22 cellular contexts compared by ENCODE assay signal in the genomic region with DNA sequence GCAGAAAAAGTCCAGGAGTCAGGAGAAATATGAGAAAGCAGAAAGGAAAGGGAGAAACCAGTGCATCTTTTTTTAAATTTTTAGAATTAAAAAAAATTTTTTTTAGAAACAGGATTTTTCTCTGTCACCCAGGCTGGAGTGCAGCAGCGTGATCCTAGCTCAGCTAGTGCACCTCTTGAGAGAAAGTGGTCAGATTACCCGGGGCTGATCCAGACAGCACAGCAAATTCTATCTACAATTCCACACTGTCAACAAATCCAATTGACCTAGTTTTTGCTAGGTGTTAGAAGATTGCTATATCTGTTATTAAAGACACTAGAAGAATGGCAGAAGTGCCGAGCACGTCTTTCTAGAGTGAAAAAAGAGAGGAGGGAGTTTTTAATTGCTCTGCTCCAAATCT.
DNase-seq lines count a peak whose midpoint lies in the region; ATAC-seq, FAIRE-seq and TF ChIP-seq lines count a peak whose summit lies in the region.
"Had no signal": no experiment of that assay in that cellular context is flagged by ENCODE, and none has a peak within 500 bp of the region (broad histone marks: within the 10 kb centered on the region; RNA-seq: fewer than 3 reads in every experiment).

No MANE protein-coding gene starts in this region.

- H3K4me2 ChIP-seq in Karpas-422 (ENCODE audit: low read depth, low read length, poor library complexity, severe bottlenecking): no peak overlapping the region
- no peak overlapping the region for H3K4me2 ChIP-seq in endothelial cell of umbilical vein (ENCODE audit: insufficient read depth, low read length)

- H3K27ac ChIP-seq in Karpas-422 (ENCODE audit: low read length) (peak overlapping the region; percentile 66), endothelial cell of umbilical vein (ENCODE audit: insufficient read depth, low read depth, low read length) (no peak overlapping the region), brain microvascular endothelial cell (no peak overlapping the region)
- H3K27ac ChIP-seq: GM23248, RWPE1, SJCRH30 had no signal

- H3K36me3 ChIP-seq in Karpas-422 (ENCODE audit: insufficient read depth, low read length): peaks cover 61% of the 10 kb centered on the region
- no peaks in the 10 kb centered on the region for H3K36me3 ChIP-seq in endothelial cell of umbilical vein (ENCODE audit: control insufficient read depth in 2 of 2, extremely low read depth in 1 of 2, insufficient read depth in 2 of 2, low read length in 2 of 2)
- H3K36me3 ChIP-seq in brain microvascular endothelial cell (replicated peaks): no peaks in the 10 kb centered on the region
- H3K36me3 ChIP-seq: HAP-1, SJCRH30 had no signal

- no peaks in the 10 kb centered on the region for H3K9me1 ChIP-seq in endothelial cell of umbilical vein (replicated peaks; ENCODE audit: control insufficient read depth, extremely low read depth, insufficient read depth, low read length)

- dilution Hi-C loops in endothelial cell of umbilical vein (cut with MboI; ENCODE audit: extremely low pct_ligation_motif_present, low sequenced_read_pairs): no loop called here

- no peaks in the 10 kb centered on the region for H3K27me3 ChIP-seq in Karpas-422 (ENCODE audit: low read length)
- H3K27me3 ChIP-seq in endothelial cell of umbilical vein (ENCODE audit: control insufficient read depth in 2 of 2, insufficient read depth in 2 of 2, low read length in 2 of 2): no peaks in the 10 kb centered on the region
- no peaks in the 10 kb centered on the region for H3K27me3 ChIP-seq in brain microvascular endothelial cell (replicated peaks)
- H3K27me3 ChIP-seq: SJCRH30 had no signal

- H3K27me3 Mint-ChIP-seq in nephron progenitor cell (ENCODE audit: low read depth, poor library complexity) (no peaks in the 10 kb centered on the region), chondrocyte (ENCODE audit: low read depth) (no peaks in the 10 kb centered on the region)
- H3K27me3 Mint-ChIP-seq: B cell had no signal

- CTCF ChIA-PET in endothelial cell of umbilical vein (lab: Charles Lee): interaction anchor here (1.6 kb wide), 1 partner anchor 106 kb away, joined by 4 read pairs; no protein-coding TSS in a partner anchor

- H3K9ac ChIP-seq in Karpas-422 (ENCODE audit: low read length) (no peak overlapping the region), endothelial cell of umbilical vein (replicated peaks; ENCODE audit: extremely low read depth, insufficient read depth, low read length) (no peak overlapping the region)
- H3K9ac ChIP-seq: GM23248 had no signal

- peak; percentile 13 for DNase-seq in NCI-H82 (lab: John Stamatoyannopoulos, UW)
- no peak for DNase-seq in NCI-H82 treated with DMSO at 0.1 percent for 48 hours (lab: John Stamatoyannopoulos, UW; ENCODE audit: unreplicated experiment)
- no peak for DNase-seq in Karpas-422
- no peak for DNase-seq in endothelial cell of umbilical vein (ENCODE audit: low read depth, low spot score)
- DNase-seq in nephron progenitor cell: no peak
- no peak for DNase-seq in chondrocyte (ENCODE audit: low spot score)
- no peak for DNase-seq in brain microvascular endothelial cell
- DNase-seq: GF-D8, GM23248, IMR-90, NCI-H1417 treated with DMSO at 0.1 percent for 48 hours, NCI-H187 treated with DMSO at 0.1 percent for 48 hours, NCI-H2171, NCI-H526 treated with DMSO at 0.1 percent for 48 hours, SJCRH30 had no signal

- ATAC-seq in GM21381 (IDR thresholded peaks at IDR 0.05; ENCODE audit: unreplicated experiment): no peak
- ATAC-seq: GM12878 had no signal

- H3K79me2 ChIP-seq in Karpas-422 (ENCODE audit: low read length): peaks cover 94% of the 10 kb centered on the region
- peaks cover 2% of the 10 kb centered on the region for H3K79me2 ChIP-seq in endothelial cell of umbilical vein (ENCODE audit: control insufficient read depth, insufficient read depth, low read length)

- H2AFZ ChIP-seq in Karpas-422 (ENCODE audit: low read length): no peak overlapping the region
- H2AFZ ChIP-seq in endothelial cell of umbilical vein (ENCODE audit: low read depth, low read length): no peak overlapping the region
- H2AFZ ChIP-seq: GM23248 had no signal

- H3K9me3 Mint-ChIP-seq in nephron progenitor cell: peaks cover 3% of the 10 kb centered on the region
- H3K9me3 Mint-ChIP-seq in chondrocyte (ENCODE audit: low read depth): no peaks in the 10 kb centered on the region

- POLR2A ChIA-PET in endothelial cell of umbilical vein (lab: Charles Lee): no interaction called here

- H3K9me3 ChIP-seq in Karpas-422 (ENCODE audit: low read length) (no peaks in the 10 kb centered on the region), endothelial cell of umbilical vein (replicated peaks; ENCODE audit: control insufficient read depth, insufficient read depth, low read length) (no peaks in the 10 kb centered on the region)
- H3K9me3 ChIP-seq: HAP-1, SJCRH30 had no signal

- intact Hi-C loops in endothelial cell of umbilical vein (cut with micrococcal nuclease): no loop called here

- TF ChIP-seq POLR2A in endothelial cell of umbilical vein (IDR thresholded peaks at IDR 0.05; ENCODE audit: low read depth, low read length): no peak

- no peaks in the 10 kb centered on the region for H3K9me2 ChIP-seq in Karpas-422 (replicated peaks; ENCODE audit: insufficient read depth, low read length)

- TF ChIP-seq CTCF in endothelial cell of umbilical vein (IDR thresholded peaks at IDR 0.05; ENCODE audit: extremely low read depth in 1 of 2, insufficient read depth in 1 of 2, low read depth in 1 of 2, low read length in 2 of 2) (no peak), nephron progenitor cell (IDR thresholded peaks at IDR 0.05) (no peak), chondrocyte (IDR thresholded peaks at IDR 0.05) (no peak), brain microvascular endothelial cell (IDR thresholded peaks at IDR 0.05; ENCODE audit: low read depth, low read length, missing control alignments) (no peak)

- H3K4me3 ChIP-seq in Karpas-422 (ENCODE audit: low read length) (no peak overlapping the region), endothelial cell of umbilical vein (replicated peaks in 1 of 3; ENCODE audit: insufficient read depth in 1 of 3, low read depth in 1 of 3, low read length in 3 of 3) (no peak overlapping the region), brain microvascular endothelial cell (ENCODE audit: low read depth, low read length) (no peak overlapping the region)
- H3K4me3 ChIP-seq: GM12878, GM23248, HAP-1, SJCRH30 had no signal

- H4K20me1 ChIP-seq in Karpas-422 (ENCODE audit: insufficient read depth, low read depth, low read length) (no peaks in the 10 kb centered on the region), endothelial cell of umbilical vein (replicated peaks; ENCODE audit: control insufficient read depth, extremely low read depth, insufficient read depth, low read length) (no peaks in the 10 kb centered on the region)

- no TSS peak for BruUV-seq in endothelial cell of umbilical vein (replicated peaks; lab: Mats Ljungman, UMichigan)

- FAIRE-seq in endothelial cell of umbilical vein (lab: Jason Lieb, UNC): peak; percentile 12
- FAIRE-seq: GM12878, GM19239, HTR-8/SVneo had no signal

- in situ Hi-C loops in brain microvascular endothelial cell (cut with HindIII; ENCODE audit: low pct_ligation_motif_present, low sequenced_read_pairs): no loop called here

- H3K27ac Mint-ChIP-seq in nephron progenitor cell (peak overlapping the region; percentile 16), chondrocyte (ENCODE audit: unreplicated experiment) (no peak overlapping the region)
- H3K27ac Mint-ChIP-seq: B cell had no signal

- H3K4me3 Mint-ChIP-seq in nephron progenitor cell (no peak overlapping the region), chondrocyte (ENCODE audit: unreplicated experiment) (no peak overlapping the region)
- H3K4me3 Mint-ChIP-seq: B cell had no signal

- H3K4me1 ChIP-seq in Karpas-422 (ENCODE audit: low read length): peaks cover 28% of the 10 kb centered on the region
- H3K4me1 ChIP-seq in endothelial cell of umbilical vein (ENCODE audit: control insufficient read depth, extremely low read depth, insufficient read depth, low read length): no peaks in the 10 kb centered on the region
- H3K4me1 ChIP-seq: HAP-1 had no signal

- H3K36me3 Mint-ChIP-seq in nephron progenitor cell (ENCODE audit: low read depth) (peaks cover 10% of the 10 kb centered on the region), chondrocyte (ENCODE audit: low read depth) (peaks cover 4% of the 10 kb centered on the region)

- H3K4me1 Mint-ChIP-seq in nephron progenitor cell (peaks cover 53% of the 10 kb centered on the region), chondrocyte (ENCODE audit: low read depth) (peaks cover 40% of the 10 kb centered on the region)

TF ChIP-seq in endothelial cell of umbilical vein, 7 proteins besides CTCF, POLR2A, EP300 and RAD21:
- TF ChIP-seq JUN (IDR thresholded peaks at IDR 0.05; ENCODE audit: borderline replicate concordance, insufficient read depth, insufficient read length, low read depth) (no peak), POLR2AphosphoS5 (IDR thresholded peaks at IDR 0.05; ENCODE audit: insufficient read depth, low read depth, low read length) (no peak), MYC (IDR thresholded peaks at IDR 0.05; ENCODE audit: low read depth, low read length) (no peak), EZH2 (IDR thresholded peaks at IDR 0.05; ENCODE audit: borderline replicate concordance, low read depth, low read length, severe bottlenecking) (no peak), GATA2 (IDR thresholded peaks at IDR 0.05; ENCODE audit: insufficient read depth, insufficient read length, low read depth, low read length) (no peak), FOS (IDR thresholded peaks at IDR 0.05; ENCODE audit: borderline replicate concordance, insufficient read depth, low read length) (no peak)
- TF ChIP-seq, protein P1, sequence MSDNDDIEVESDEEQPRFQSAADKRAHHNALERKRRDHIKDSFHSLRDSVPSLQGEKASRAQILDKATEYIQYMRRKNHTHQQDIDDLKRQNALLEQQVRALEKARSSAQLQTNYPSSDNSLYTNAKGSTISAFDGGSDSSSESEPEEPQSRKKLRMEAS (IDR thresholded peaks at IDR 0.05; ENCODE audit: insufficient read depth, insufficient read length): no peak
